8 cellular contexts compared by ENCODE assay signal in the genomic region with DNA sequence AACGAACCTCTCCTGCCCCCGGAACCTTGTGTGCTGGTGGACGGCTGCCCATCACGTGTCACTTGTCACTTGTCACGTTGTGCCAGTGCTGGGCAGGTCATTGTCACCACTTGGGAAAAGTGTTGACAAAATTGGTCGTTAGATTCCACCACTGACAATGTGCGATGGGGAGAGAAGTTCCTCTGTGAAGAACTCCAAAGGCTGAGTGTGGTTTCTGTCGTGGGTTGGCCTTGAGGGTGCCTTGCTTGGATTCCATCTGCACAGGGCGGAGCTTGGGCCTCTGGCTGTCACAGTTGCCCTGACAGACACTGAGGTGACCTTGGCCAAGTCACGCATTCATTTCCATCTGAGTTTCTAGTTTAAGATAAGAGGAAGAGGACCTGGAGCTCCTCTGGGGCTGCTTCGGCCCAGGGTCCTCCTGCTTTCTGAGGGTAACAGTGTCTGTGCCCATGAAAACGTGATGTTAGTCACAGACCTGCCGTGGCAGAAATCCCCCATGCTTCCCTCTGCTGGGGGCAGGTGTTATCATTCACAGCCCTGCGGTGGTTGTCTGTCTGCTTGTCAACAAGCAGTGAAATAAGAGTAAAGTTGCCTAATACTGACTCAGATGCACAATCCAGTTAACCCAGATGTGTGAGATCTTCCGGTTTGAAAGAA.
A peak's percentile ranks its signal among the peaks of the same experiment; 100 is the strongest.
DNase-seq lines count a peak whose midpoint lies in the region; ATAC-seq and TF ChIP-seq lines count a peak whose summit lies in the region.
"Not testable (repeated sequence)": the region's sequence is repeated elsewhere in the genome, so short reads cannot be mapped to it uniquely, and the experiment has no call there.

No MANE protein-coding gene starts in this region.

- peak overlapping the region; percentile 70 for H3K27ac Mint-ChIP-seq in CD4-positive, alpha-beta T cell
- H3K27ac Mint-ChIP-seq in T-helper 2 cell treated with Interferon-gamma antibody and Interleukin-4, amounts not matched to agents 5 μg/mL and 100 μg/mL, for 36 hours = peak overlapping the region; percentile 39
- peak overlapping the region; percentile 56 to 93 (median 81) for H3K27ac Mint-ChIP-seq in naive thymus-derived CD8-positive, alpha-beta T cell
- peak overlapping the region in 1 of 2 donors; percentile 87 for H3K27ac Mint-ChIP-seq in stimulated activated naive CD8-positive, alpha-beta T cell treated with anti-CD3 and anti-CD28 coated beads, Interleukin-15, amount 100 ng/mL, for 72 hours

- H3K36me3 Mint-ChIP-seq in CD4-positive, alpha-beta T cell (ENCODE audit: low read depth) = peaks cover 67% of the 10 kb centered on the region
- peaks cover 40% of the 10 kb centered on the region for H3K36me3 Mint-ChIP-seq in T-helper 2 cell treated with Interferon-gamma antibody and Interleukin-4, amounts not matched to agents 5 μg/mL and 100 μg/mL, for 36 hours (ENCODE audit: low read depth)
- peaks cover 0 to 58% (median 15%) of the 10 kb centered on the region in 3 donors for H3K36me3 Mint-ChIP-seq in naive thymus-derived CD8-positive, alpha-beta T cell

- not testable (repeated sequence) for TF ChIP-seq CTCF in CD4-positive, alpha-beta T cell (IDR thresholded peaks at IDR 0.05); NB4 (IDR thresholded peaks at IDR 0.05; ENCODE audit: low read depth, low read length); cardiac fibroblast (IDR thresholded peaks at IDR 0.05; ENCODE audit: low read depth, low read length)

- not testable (repeated sequence) for H3K27ac ChIP-seq in CD4-positive, alpha-beta T cell (ENCODE audit: low read depth, low read length)

- H3K27me3 Mint-ChIP-seq in CD4-positive, alpha-beta T cell; T-helper 2 cell treated with Interferon-gamma antibody and Interleukin-4, amounts not matched to agents 5 μg/mL and 100 μg/mL, for 36 hours (ENCODE audit: low read depth); naive thymus-derived CD8-positive, alpha-beta T cell; stimulated activated naive CD8-positive, alpha-beta T cell treated with anti-CD3 and anti-CD28 coated beads, Interleukin-15, amount 100 ng/mL, for 72 hours: not testable (repeated sequence)

- CTCF ChIA-PET in CD4-positive, alpha-beta T cell (lab: Charles Lee) = not testable (repeated sequence)

- H3K4me3 ChIP-seq in NB4 (ENCODE audit: low read depth, low read length); cardiac fibroblast (replicated peaks in 1 of 2; ENCODE audit: low read depth in 2 of 2, low read length in 2 of 2): not testable (repeated sequence)

- H3K27me3 ChIP-seq in CD4-positive, alpha-beta T cell (ENCODE audit: control insufficient read depth, insufficient read depth, low read length) = not testable (repeated sequence)

- H3K9me3 Mint-ChIP-seq in CD4-positive, alpha-beta T cell; T-helper 2 cell treated with Interferon-gamma antibody and Interleukin-4, amounts not matched to agents 5 μg/mL and 100 μg/mL, for 36 hours; naive thymus-derived CD8-positive, alpha-beta T cell; stimulated activated naive CD8-positive, alpha-beta T cell treated with anti-CD3 and anti-CD28 coated beads, Interleukin-15, amount 100 ng/mL, for 72 hours: not testable (repeated sequence)

- ATAC-seq in CD4-positive, alpha-beta T cell (ENCODE audit: poor library complexity) = peak; percentile 62
- peak; percentile 36 to 68 for ATAC-seq in left cardiac atrium
- peak; percentile 76 to 79 for ATAC-seq in naive thymus-derived CD8-positive, alpha-beta T cell
- ATAC-seq in stimulated activated naive CD8-positive, alpha-beta T cell treated with anti-CD3 and anti-CD28 coated beads, Interleukin-15, amount 100 ng/mL, for 72 hours = peak; percentile 56

- intact Hi-C loops in CD4-positive, alpha-beta T cell (cut with DNase I, micrococcal nuclease) = loop anchor here in 1 of 2 experiments (10.0 kb wide), 1 partner anchor 136 kb away; no protein-coding TSS in a partner anchor
- intact Hi-C loops in left cardiac atrium (cut with DNase I) = loop anchor here in 1 of 2 donors (10.0 kb wide), 1 partner anchor 136 kb away; no protein-coding TSS in a partner anchor

- TF ChIP-seq POLR2A in NB4 (IDR thresholded peaks at IDR 0.05; ENCODE audit: extremely low read depth, insufficient read length) = not testable (repeated sequence)

- POLR2A ChIA-PET in CD4-positive, alpha-beta T cell (lab: Charles Lee); naive thymus-derived CD8-positive, alpha-beta T cell (lab: Charles Lee): not testable (repeated sequence)

- peaks cover 30% of the 10 kb centered on the region for H3K4me1 Mint-ChIP-seq in CD4-positive, alpha-beta T cell (ENCODE audit: low read depth)
- peaks cover 34% of the 10 kb centered on the region for H3K4me1 Mint-ChIP-seq in T-helper 2 cell treated with Interferon-gamma antibody and Interleukin-4, amounts not matched to agents 5 μg/mL and 100 μg/mL, for 36 hours (ENCODE audit: low read depth)
- H3K4me1 Mint-ChIP-seq in naive thymus-derived CD8-positive, alpha-beta T cell = peaks cover 9 to 51% (median 19%) of the 10 kb centered on the region in 4 donors
- peaks cover 44% of the 10 kb centered on the region for H3K4me1 Mint-ChIP-seq in stimulated activated naive CD8-positive, alpha-beta T cell treated with anti-CD3 and anti-CD28 coated beads, Interleukin-15, amount 100 ng/mL, for 72 hours

- peak in 3 of 10 experiments; percentile 9 to 33 (median 30) for DNase-seq in CD4-positive, alpha-beta T cell
- DNase-seq in NB4 (ENCODE audit: low read depth) (peak; percentile 38), cardiac fibroblast (ENCODE audit: low read depth in 2 of 2) (peak; percentile 25 to 34)
- DNase-seq in T-helper 2 cell treated with Interferon-gamma antibody and Interleukin-4, amounts not matched to agents 5 μg/mL and 100 μg/mL, for 36 hours (ENCODE audit: low spot score); left cardiac atrium; stimulated activated naive CD8-positive, alpha-beta T cell treated with anti-CD3 and anti-CD28 coated beads, Interleukin-15, amount 100 ng/mL, for 72 hours: not testable (repeated sequence)
- DNase-seq in activated CD8-positive, alpha-beta memory T cell treated with anti-CD3 and anti-CD28 coated beads, Interleukin-2, amount 50 U/mL, for 4 hours = peak; percentile 52
- DNase-seq in naive thymus-derived CD8-positive, alpha-beta T cell = peak in 2 of 10 donors; percentile 22 to 34

- not testable (repeated sequence) for H3K9me3 ChIP-seq in CD4-positive, alpha-beta T cell (ENCODE audit: control insufficient read depth, low read length)

- not testable (repeated sequence) for H3K4me3 Mint-ChIP-seq in CD4-positive, alpha-beta T cell; T-helper 2 cell treated with Interferon-gamma antibody and Interleukin-4, amounts not matched to agents 5 μg/mL and 100 μg/mL, for 36 hours; stimulated activated naive CD8-positive, alpha-beta T cell treated with anti-CD3 and anti-CD28 coated beads, Interleukin-15, amount 100 ng/mL, for 72 hours
- peak overlapping the region in 2 of 10 donors; percentile 24 to 26 for H3K4me3 Mint-ChIP-seq in naive thymus-derived CD8-positive, alpha-beta T cell
